Comparison of ENCODE assay signal across 21 cellular contexts in genomic region chr6:3328145-3328544, GRCh38.
DNase-seq lines count a peak whose midpoint lies in the region; ATAC-seq, FAIRE-seq and TF ChIP-seq lines count a peak whose summit lies in the region.
"Had no signal": no experiment of that assay in that cellular context is flagged by ENCODE, and none has a peak within 500 bp of the region (broad histone marks: within the 10 kb centered on the region; RNA-seq: fewer than 3 reads in every experiment).

No MANE protein-coding gene starts in this region.

- no peak for FAIRE-seq in GM19239 (lab: Jason Lieb, UNC)
- FAIRE-seq: GM18507 had no signal

- TF ChIP-seq EP300 in stomach (IDR thresholded peaks at IDR 0.05), result no peak

- H3K4me3 ChIP-seq in brain microvascular endothelial cell (ENCODE audit: low read depth, low read length), result no peak overlapping the region
- H3K4me3 ChIP-seq in stomach, result no peak overlapping the region
- H3K4me3 ChIP-seq: thoracic aorta had no signal

- in situ Hi-C loops in brain microvascular endothelial cell (cut with HindIII; ENCODE audit: low pct_ligation_motif_present, low sequenced_read_pairs), result no loop called here

- no peak for TF ChIP-seq CTCF in brain microvascular endothelial cell (IDR thresholded peaks at IDR 0.05; ENCODE audit: low read depth, low read length, missing control alignments)
- no peak for TF ChIP-seq CTCF in stomach (IDR thresholded peaks at IDR 0.05)
- TF ChIP-seq CTCF in omental fat pad (IDR thresholded peaks at IDR 0.05), result no peak

- DNase-seq in RPMI7951 (ENCODE audit: low read depth) (peak; percentile 80), brain microvascular endothelial cell (peak; percentile 90), mesenteric fat pad (ENCODE audit: low spot score) (peak; percentile 82), stomach (no peak), GM19239 (ENCODE audit: insufficient read length, low spot score) (no peak), omental fat pad (ENCODE audit: low spot score) (no peak)
- DNase-seq: activated CD4-positive, alpha-beta T cell treated with anti-CD3 and anti-CD28 coated beads, Interleukin-2, amount 50 U/mL, for 48 hours; aorta; Caco-2; EL; GOT3; left colon; NCI-H1436; NCI-H2171 treated with DMSO at 0.1 percent for 48 hours; NCI-H748 treated with DMSO at 0.1 percent for 48 hours; T-helper 2 cell had no signal

- H3K9me3 ChIP-seq in stomach, result no peaks in the 10 kb centered on the region
- H3K9me3 ChIP-seq: Caco-2, thoracic aorta had no signal

- H3K36me3 ChIP-seq in brain microvascular endothelial cell (replicated peaks) (no peaks in the 10 kb centered on the region), stomach (peaks cover 0 to 5% (median 0%) of the 10 kb centered on the region in 4 donors)
- H3K36me3 ChIP-seq: thoracic aorta had no signal

- no peak for TF ChIP-seq POLR2A in stomach (IDR thresholded peaks at IDR 0.05)

- H3K27me3 ChIP-seq in brain microvascular endothelial cell (replicated peaks) (no peaks in the 10 kb centered on the region), stomach (no peaks in the 10 kb centered on the region)

- intact Hi-C loops in stomach (cut with DNase I; ENCODE audit: low total_unique reads), result no loop called here

- ATAC-seq in HG03159 (IDR thresholded peaks at IDR 0.05; ENCODE audit: unreplicated experiment), result no peak
- ATAC-seq in omental fat pad (ENCODE audit: low FRiP score), result no peak
- ATAC-seq: esophagus mucosa; left colon; natural killer cell treated with Interleukin-12 subunit alpha and Interleukin-12 subunit beta and Interleukin-15 and Interleukin-18, amount 100 ng/mL, for 72 hours had no signal

- H3K4me1 ChIP-seq in stomach, result peaks cover 12 to 44% (median 29%) of the 10 kb centered on the region in 4 donors
- H3K4me1 ChIP-seq: Caco-2 had no signal

- WGBS in stomach, 5 donors, result 52 to 77% (median 72%) methylated on average over 12 of the region's 12 CpGs

- H3K27ac ChIP-seq in brain microvascular endothelial cell, result peak overlapping the region; percentile 85
- peak overlapping the region in 4 of 5 donors; percentile 16 to 38 (median 24) for H3K27ac ChIP-seq in stomach
- H3K27ac ChIP-seq: thoracic aorta had no signal

Comparison
In these comparisons a context has a peak if more than half of its experiments do, and no peak if none do; other contexts are left out.
1. DNase-seq: peak in RPMI7951 (single experiment), brain microvascular endothelial cell (single experiment) and mesenteric fat pad (single experiment); none in stomach (single experiment), GM19239 (single experiment) and omental fat pad (single experiment).